30 cellular contexts compared by ENCODE assay signal in the genomic region with DNA sequence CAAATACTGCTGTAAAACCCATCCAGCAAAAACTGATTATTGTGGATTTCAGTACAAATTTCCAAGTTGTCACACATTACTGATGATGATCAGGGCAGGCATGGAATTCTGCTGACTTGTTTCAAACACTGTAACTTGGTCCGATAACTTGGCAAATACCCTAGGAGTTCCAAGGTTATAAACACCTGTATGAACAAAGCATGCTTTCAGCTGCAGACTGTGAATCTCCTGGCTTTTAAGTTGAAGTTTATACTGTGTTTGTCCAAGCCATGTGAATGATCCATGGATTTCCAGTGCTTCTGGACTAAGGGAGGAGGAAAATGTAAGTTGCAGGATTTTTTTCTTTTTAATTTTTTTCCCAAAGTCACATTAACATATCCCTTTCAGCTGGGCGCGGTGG.
"Had no signal": no experiment of that assay in that cellular context is flagged by ENCODE, and none has a peak within 500 bp of the region (broad histone marks: within the 10 kb centered on the region; RNA-seq: fewer than 3 reads in every experiment).

No MANE protein-coding gene starts in this region.

- H3K27ac ChIP-seq: ascending aorta, brain microvascular endothelial cell, breast epithelium, VCaP had no signal

- H3K9me3 ChIP-seq: ascending aorta, breast epithelium had no signal

- H3K4me1 ChIP-seq: ascending aorta, breast epithelium had no signal

- ATAC-seq: activated CD4-positive, alpha-beta T cell treated with anti-CD3 and anti-CD28 coated beads for 36 hours; activated CD4-positive, CD25-positive, alpha-beta regulatory T cell treated with anti-CD3 and anti-CD28 coated beads, Interleukin-2, amount 50 U/mL, for 24 hours; activated CD8-positive, alpha-beta memory T cell treated with anti-CD3 and anti-CD28 coated beads, Interleukin-2, amount 10 ng/mL, durations not matched to agents 7 days and 5 days; activated CD8-positive, alpha-beta T cell treated with anti-CD3 and anti-CD28 coated beads, Interleukin-2, amount 10 ng/mL, durations not matched to agents 7 days and 5 days; activated naive CD8-positive, alpha-beta T cell treated with anti-CD3 and anti-CD28 coated beads, Interleukin-2, amount 50 U/mL, for 24 hours had no signal

- H3K36me3 ChIP-seq: breast epithelium had no signal

- DNase-seq: activated CD4-positive, alpha-beta memory T cell treated with anti-CD3 and anti-CD28 coated beads, Interleukin-2, amount 10 ng/mL, durations not matched to agents 7 days and 5 days; activated CD4-positive, alpha-beta T cell treated with anti-CD3 and anti-CD28 coated beads for 1 hour; activated CD4-positive, alpha-beta T cell treated with anti-CD3 and anti-CD28 coated beads for 36 hours; activated CD4-positive, alpha-beta T cell treated with anti-CD3 and anti-CD28 coated beads for 48 hours; activated CD4-positive, alpha-beta T cell treated with anti-CD3 and anti-CD28 coated beads, Interleukin-2, amount 10 ng/mL, durations not matched to agents 7 days and 5 days; activated CD4-positive, alpha-beta T cell treated with anti-CD3 and anti-CD28 coated beads, Interleukin-2, amount 50 U/mL, for 48 hours; activated CD4-positive, CD25-positive, alpha-beta regulatory T cell; activated CD8-positive, alpha-beta memory T cell treated with anti-CD3 and anti-CD28 coated beads for 24 hours; activated CD8-positive, alpha-beta memory T cell treated with anti-CD3 and anti-CD28 coated beads, Interleukin-2, amount 10 ng/mL, durations not matched to agents 7 days and 5 days; activated CD8-positive, alpha-beta memory T cell treated with anti-CD3 and anti-CD28 coated beads, Interleukin-2, amount 50 U/mL, for 48 hours; activated CD8-positive, alpha-beta T cell treated with anti-CD3 and anti-CD28 coated beads, Interleukin-2, amount 10 ng/mL, durations not matched to agents 7 days and 5 days; activated effector memory CD4-positive, alpha-beta T cell treated with Interleukin-2 at 50 U/mL for 16 hours; activated gamma-delta T cell; activated naive CD4-positive, alpha-beta T cell treated with anti-CD3 and anti-CD28 coated beads, Interleukin-2, amount 10 ng/mL, durations not matched to agents 7 days and 5 days; activated naive CD4-positive, alpha-beta T cell treated with Interleukin-2 at 50 U/mL for 16 hours; activated naive CD8-positive, alpha-beta T cell treated with anti-CD3 and anti-CD28 coated beads, Interleukin-2, amount 10 ng/mL, durations not matched to agents 7 days and 5 days; activated naive CD8-positive, alpha-beta T cell treated with anti-CD3 and anti-CD28 coated beads, Interleukin-2, amount 50 U/mL, for 24 hours; activated T-cell treated with anti-CD3 and anti-CD28 coated beads, Interleukin-2, amount 50 U/mL, for 24 hours; activated T-cell treated with anti-CD3 and anti-CD28 coated beads, Interleukin-2, amount 50 U/mL, for 48 hours; amygdala; anterior cingulate cortex; brain microvascular endothelial cell; central memory CD4-positive, alpha-beta T cell; T-helper 1 cell; T-helper 2 cell; T-helper 9 cell had no signal

- H3K4me3 ChIP-seq: ascending aorta, breast epithelium had no signal

- H3K27me3 ChIP-seq: ascending aorta, brain microvascular endothelial cell, breast epithelium had no signal
